Comparison of ENCODE assay signal across 9 cellular contexts in genomic region chr14:96205059-96205993, GRCh38. TPM values are rescaled to one million over a fixed set of nuclear protein-coding genes. Genes with fewer than 3 reads are reported as not detected.
DNase-seq lines count a peak whose midpoint lies in the region; ATAC-seq, FAIRE-seq and TF ChIP-seq lines count a peak whose summit lies in the region.
"Had no signal": no experiment of that assay in that cellular context is flagged by ENCODE, and none has a peak within 500 bp of the region (broad histone marks: within the 10 kb centered on the region; RNA-seq: fewer than 3 reads in every experiment).

No MANE protein-coding gene starts in this region.

- no peaks in the 10 kb centered on the region for H3K27me3 ChIP-seq in Karpas-422 (ENCODE audit: low read length)
- H3K27me3 ChIP-seq in dorsolateral prefrontal cortex = peaks cover 0 to 6% (median 0%) of the 10 kb centered on the region in 45 donors
- no peaks in the 10 kb centered on the region for H3K27me3 ChIP-seq in mucosa of rectum (ENCODE audit: control insufficient read depth in 2 of 2, insufficient read depth in 2 of 2, low read length in 2 of 2)

- TF ChIP-seq POLR2A in A549 (IDR thresholded peaks at IDR 0.05; ENCODE audit: low read length) = no peak

- H3K4me1 Mint-ChIP-seq in activated T-helper 17 cell treated with anti-CD3 and anti-CD28 coated beads, Interleukin-2, amount 50 U/mL, for 72 hours = no peaks in the 10 kb centered on the region

- no peak for TF ChIP-seq EP300 in A549 (IDR thresholded peaks at IDR 0.05)

- H3K9me2 ChIP-seq in Karpas-422 (replicated peaks; ENCODE audit: insufficient read depth, low read length) = no peaks in the 10 kb centered on the region

- no peaks in the 10 kb centered on the region for H3K9me3 Mint-ChIP-seq in activated T-helper 17 cell treated with anti-CD3 and anti-CD28 coated beads, Interleukin-2, amount 50 U/mL, for 72 hours

- peaks cover 33% of the 10 kb centered on the region for H3K27me3 Mint-ChIP-seq in activated T-helper 17 cell treated with anti-CD3 and anti-CD28 coated beads, Interleukin-2, amount 50 U/mL, for 72 hours

- H3K36me3 Mint-ChIP-seq in activated T-helper 17 cell treated with anti-CD3 and anti-CD28 coated beads, Interleukin-2, amount 50 U/mL, for 72 hours (ENCODE audit: low read depth) = no peaks in the 10 kb centered on the region

- POLR2A ChIA-PET in A549 (lab: Yijun Ruan, JAX) = interaction anchor here (0.8 to 1.2 kb wide), 3 partner anchors 41 to 104 kb away, joined by 3 to 5 read pairs (median 4); no protein-coding TSS in a partner anchor

- H3K4me3 Mint-ChIP-seq in activated T-helper 17 cell treated with anti-CD3 and anti-CD28 coated beads, Interleukin-2, amount 50 U/mL, for 72 hours = no peak overlapping the region

- H3K9me3 ChIP-seq in A549 (no peaks in the 10 kb centered on the region), Karpas-422 (ENCODE audit: low read length) (no peaks in the 10 kb centered on the region), mucosa of rectum (ENCODE audit: control insufficient read depth in 2 of 2, low read length in 2 of 2) (no peaks in the 10 kb centered on the region)

- no peaks in the 10 kb centered on the region for H3K79me2 ChIP-seq in Karpas-422 (ENCODE audit: low read length)

- H3K27ac ChIP-seq in A549 (peak overlapping the region; percentile 85 to 88), Karpas-422 (ENCODE audit: low read length) (no peak overlapping the region), dorsolateral prefrontal cortex (peak overlapping the region in 33 of 59 donors; percentile 5 to 88 (median 70)), mucosa of rectum (ENCODE audit: low read depth in 2 of 2, low read length in 2 of 2) (peak overlapping the region; percentile 85 to 86)

- no peak overlapping the region for H3K9ac ChIP-seq in Karpas-422 (ENCODE audit: low read length)
- peak overlapping the region; percentile 89 to 91 for H3K9ac ChIP-seq in mucosa of rectum (ENCODE audit: low read depth in 1 of 2, low read length in 2 of 2)

- CTCF ChIA-PET in A549 (lab: Yijun Ruan, JAX) = interaction anchor here (0.7 to 3.2 kb wide), 6 partner anchors 10 to 104 kb away, joined by 3 to 18 read pairs (median 4); no protein-coding TSS in a partner anchor

- no peak for TF ChIP-seq CTCF in A549 (IDR thresholded peaks at IDR 0.05)
- TF ChIP-seq CTCF in dorsolateral prefrontal cortex (IDR thresholded peaks at IDR 0.05 in 54 of 56, conservative IDR thresholded peaks at IDR 0.05 in 2 of 56; ENCODE audit: low read depth in 1 of 56, partially characterized antibody in 56 of 56) = no peak

- H3K4me2 ChIP-seq in A549 (peak overlapping the region; percentile 90), Karpas-422 (ENCODE audit: low read depth, low read length, poor library complexity, severe bottlenecking) (peak overlapping the region; percentile 23)

- FAIRE-seq in A549 (lab: Jason Lieb, UNC) = no peak

- no peak overlapping the region for H3K27ac Mint-ChIP-seq in activated T-helper 17 cell treated with anti-CD3 and anti-CD28 coated beads, Interleukin-2, amount 50 U/mL, for 72 hours

- H4K20me1 ChIP-seq in Karpas-422 (ENCODE audit: insufficient read depth, low read depth, low read length) = no peaks in the 10 kb centered on the region; the same call in 1 of the 2 replicates

- H3K36me3 ChIP-seq in Karpas-422 (ENCODE audit: insufficient read depth, low read length) (no peaks in the 10 kb centered on the region), mucosa of rectum (ENCODE audit: control insufficient read depth in 2 of 2, insufficient read depth in 2 of 2, low read length in 2 of 2) (peaks cover 0 to 3% of the 10 kb centered on the region in 2 donors)

- peak overlapping the region; percentile 25; the same call in 1 of the 2 replicates for H2AFZ ChIP-seq in Karpas-422 (ENCODE audit: low read length)

- intact Hi-C loops in dorsolateral prefrontal cortex (cut with DNase I) = loop anchor here in 1 of 2 donors (5.0 kb wide), 2 partner anchors 62 to 103 kb away; no protein-coding TSS in a partner anchor

- 43% methylated on average over 18 of the region's 21 CpGs for WGBS in A549 (ENCODE audit: missing lambda C conversion rate)

- DNase-seq in A549 (ENCODE audit: low read depth in 1 of 2, low spot score in 1 of 2) (peak in 1 of 2 experiments; percentile 30), Karpas-422 (peak; percentile 69), dorsolateral prefrontal cortex (no peak), putamen (ENCODE audit: low spot score) (no peak), SIG-M5 treated with dmso at 0.1 percent for 504 hours (lab: John Stamatoyannopoulos, UW; ENCODE audit: unreplicated experiment) (no peak)
- DNase-seq: cortex of kidney had no signal

- peak; percentile 54 to 59; a peak in 5 of 6 replicates for ATAC-seq in A549
- no peak for ATAC-seq in activated T-helper 17 cell treated with anti-CD3 and anti-CD28 coated beads, Interleukin-2, amount 50 U/mL, for 72 hours (replicated peaks)
- no peak for ATAC-seq in GM19324 (IDR thresholded peaks at IDR 0.05; ENCODE audit: low FRiP score, unreplicated experiment)

- H3K4me1 ChIP-seq in A549 = peaks cover 39% of the 10 kb centered on the region
- H3K4me1 ChIP-seq in Karpas-422 (ENCODE audit: low read length) = peaks cover 13% of the 10 kb centered on the region
- H3K4me1 ChIP-seq in mucosa of rectum (ENCODE audit: control insufficient read depth in 2 of 2, insufficient read depth in 2 of 2, low read length in 2 of 2) = peaks cover 19 to 26% of the 10 kb centered on the region in 2 donors

- TF ChIP-seq RAD21 in A549 (conservative IDR thresholded peaks at IDR 0.05 in 1 of 2, IDR thresholded peaks at IDR 0.05 in 1 of 2) = no peak

- H3K4me3 ChIP-seq in A549 (peak overlapping the region; percentile 76), Karpas-422 (ENCODE audit: low read length) (no peak overlapping the region), dorsolateral prefrontal cortex (peak overlapping the region; percentile 32 to 79 (median 58)), mucosa of rectum (ENCODE audit: low read length in 2 of 2) (peak overlapping the region; percentile 62 to 81)

TF ChIP-seq in A549, 52 proteins besides CTCF, POLR2A, EP300 and RAD21:
- TF ChIP-seq KDM5A (IDR thresholded peaks at IDR 0.05) (no peak), JUN (IDR thresholded peaks at IDR 0.05) (peak; percentile 5 to 32; a peak in 4 of 5 replicates), NFE2L2 (conservative IDR thresholded peaks at IDR 0.05; ENCODE audit: low read length) (no peak), ZFP36 (IDR thresholded peaks at IDR 0.05; ENCODE audit: borderline replicate concordance, partially characterized antibody) (peak; percentile 16), HEYL (CRISPR knock-in tag; IDR thresholded peaks at IDR 0.05) (no peak)

RNA-seq across cellular contexts. Expression of gene BDKRB2, which starts 0.7 kb away (rescaled TPM):
- polyA plus RNA-seq in A549 (2011; rRNA removed) (21.6 and 26.6 TPM in 2 replicates), A549 (2017; fragmentation: RNase III; extraction: RNeasy Plus Mini Kit Qiagen cat#74134 plus additional on column Dnase treatment) (12.1 to 19.6 TPM (median 13.9 TPM) in 3 replicates)
- polyA plus RNA-seq in A549 (2012; cell fraction: cytosol; rRNA removed) = 7.2 and 9.5 TPM in 2 replicates
- 11.9 and 13.6 TPM in 2 replicates for polyA plus RNA-seq in A549 (2012; cell fraction: nucleus; rRNA removed)
- 66.9 and 71.1 TPM in 2 replicates for polyA minus RNA-seq in A549 (2011; rRNA and poly(A)+ RNA removed)
- total RNA-seq in Karpas-422 (2014; rRNA removed; shearing (Covaris generic); ENCODE audit: low replicate concordance) = not detected in 2 replicates
- total RNA-seq in dorsolateral prefrontal cortex = 1 to 10 TPM in 73 of 120 experiments, under 1 TPM in 47; 0.23 to 3.5 (median 1.1) TPM
- not detected for total RNA-seq in activated T-helper 17 cell treated with anti-CD3 and anti-CD28 coated beads, Interleukin-2, amount 50 U/mL, for 72 hours

RNA-seq across cellular contexts. Expression of gene BDKRB1, which starts 50.7 kb away (rescaled TPM):
- polyA plus RNA-seq in A549 (2011; rRNA removed) = 3.3 and 3.5 TPM in 2 replicates
- 1.4 and 2.8 TPM in 2 replicates for polyA plus RNA-seq in A549 (2012; cell fraction: cytosol; rRNA removed)
- 5.9 and 7.0 TPM in 2 replicates for polyA plus RNA-seq in A549 (2012; cell fraction: nucleus; rRNA removed)
- polyA plus RNA-seq in A549 (2017; fragmentation: RNase III; extraction: RNeasy Plus Mini Kit Qiagen cat#74134 plus additional on column Dnase treatment) = 2.6 to 3.3 TPM (median 2.8 TPM) in 3 replicates
- polyA minus RNA-seq in A549 (2011; rRNA and poly(A)+ RNA removed) = 1.7 and 2.5 TPM in 2 replicates
- total RNA-seq in Karpas-422 (2014; rRNA removed; shearing (Covaris generic); ENCODE audit: low replicate concordance) = not detected in 2 replicates
- total RNA-seq in dorsolateral prefrontal cortex = 1 to 10 TPM in 4 of 120 experiments, under 1 TPM in 48, not detected in 68; 0.24 to 1.3 (median 0.54) TPM
- not detected for total RNA-seq in activated T-helper 17 cell treated with anti-CD3 and anti-CD28 coated beads, Interleukin-2, amount 50 U/mL, for 72 hours

Comparison
In these comparisons a context has a peak if more than half of its experiments do, and no peak if none do; other contexts are left out.
1. ATAC-seq: peak in A549 (2 of 2); none in activated T-helper 17 cell treated with anti-CD3 and anti-CD28 coated beads, Interleukin-2, amount 50 U/mL, for 72 hours (single experiment) and GM19324 (single experiment).